ENCODE assay signal across 8 cellular contexts in the genomic region with DNA sequence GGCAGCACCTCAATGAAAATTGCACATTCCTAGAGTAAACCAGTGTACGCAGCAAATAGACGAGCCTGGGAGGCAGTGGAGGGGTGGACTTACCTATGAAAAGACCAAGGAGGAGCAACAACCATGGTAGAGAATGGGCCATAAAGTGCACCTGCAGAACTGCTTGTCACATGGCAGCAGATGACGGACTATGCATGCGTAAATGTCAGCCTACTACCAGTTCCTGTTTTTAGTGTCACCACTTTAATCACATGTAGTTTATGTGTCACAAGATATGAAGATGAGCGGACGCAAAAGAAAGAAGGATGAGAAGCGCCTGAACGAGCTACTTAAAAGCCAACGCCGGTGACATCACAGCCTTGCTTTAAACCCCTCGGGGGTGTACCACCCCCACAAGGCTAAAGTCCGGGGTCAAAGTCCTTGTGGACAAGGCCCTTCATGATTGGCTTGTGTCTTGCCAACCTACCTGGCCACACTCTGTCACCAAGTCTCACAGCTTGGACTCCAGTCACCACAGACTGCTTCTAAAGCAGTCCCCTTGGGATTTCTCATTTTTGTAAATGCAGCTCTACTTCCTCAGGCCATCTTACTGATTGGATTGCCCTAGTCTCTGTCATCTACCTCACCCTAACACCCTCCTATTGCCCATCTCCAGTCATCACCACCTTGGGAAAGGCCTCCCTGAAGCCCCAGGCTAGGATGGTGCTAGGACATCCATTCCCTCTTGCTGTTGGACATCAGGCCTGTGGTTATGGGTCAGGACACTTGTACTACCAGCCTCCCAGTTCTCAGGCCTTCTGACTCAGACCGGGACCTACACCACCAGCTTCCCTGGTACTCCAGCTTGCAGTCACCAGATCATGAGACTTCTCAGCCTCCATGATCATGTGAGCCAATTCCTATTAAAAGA. TPM values are rescaled to one million over a fixed set of nuclear protein-coding genes. Genes with fewer than 3 reads are reported as not detected.
A peak's percentile ranks its signal among the peaks of the same experiment; 100 is the strongest.
DNase-seq lines count a peak whose midpoint lies in the region; ATAC-seq and TF ChIP-seq lines count a peak whose summit lies in the region.

No MANE protein-coding gene starts in this region.

- POLR2A ChIA-PET in Panc1 (lab: Charles Lee), result no interaction called here

- H3K4me1 ChIP-seq in BLaER1 (peaks cover 24% of the 10 kb centered on the region), Panc1 (ENCODE audit: control insufficient read depth, insufficient read depth, low read length) (no peaks in the 10 kb centered on the region), HAP-1 (no peaks in the 10 kb centered on the region), aorta (ENCODE audit: control insufficient read depth in 1 of 2, insufficient read depth in 2 of 2, low read length in 2 of 2) (no peaks in the 10 kb centered on the region)

- no peaks in the 10 kb centered on the region for H3K27me3 ChIP-seq in BLaER1
- H3K27me3 ChIP-seq in Panc1 (ENCODE audit: control insufficient read depth, insufficient read depth, low read length), result 0 out of 2 replicates have a peak, but pooled peaks cover 2% of the 10 kb centered on the region
- no peaks in the 10 kb centered on the region for H3K27me3 ChIP-seq in HAP-1 (ENCODE audit: low read depth)
- no peaks in the 10 kb centered on the region for H3K27me3 ChIP-seq in aorta (ENCODE audit: control insufficient read depth in 1 of 2, insufficient read depth in 2 of 2, low read length in 1 of 2)

- no peak overlapping the region for H3K4me3 ChIP-seq in BLaER1
- no peak overlapping the region for H3K4me3 ChIP-seq in Panc1 (ENCODE audit: low read depth in 2 of 2, low read length in 2 of 2)
- no peak overlapping the region for H3K4me3 ChIP-seq in HAP-1
- H3K4me3 ChIP-seq in aorta (ENCODE audit: low read length in 2 of 2), result no peak overlapping the region

- no peak for TF ChIP-seq CTCF in Panc1 (IDR thresholded peaks at IDR 0.05)

- H4K20me1 ChIP-seq in BLaER1, result no peaks in the 10 kb centered on the region

- no peaks in the 10 kb centered on the region for H3K9me3 ChIP-seq in BLaER1
- H3K9me3 ChIP-seq in Panc1 (ENCODE audit: control insufficient read depth, insufficient read depth, low read depth, low read length), result no peaks in the 10 kb centered on the region
- no peaks in the 10 kb centered on the region for H3K9me3 ChIP-seq in HAP-1
- H3K9me3 ChIP-seq in aorta (ENCODE audit: control insufficient read depth, low read length), result no peaks in the 10 kb centered on the region

- in situ Hi-C loops in Panc1 (cut with HindIII; ENCODE audit: low pct_unique_long_range_greater_than_20kb, low sequenced_read_pairs), result no loop called here
- in situ Hi-C loops in HAP-1 (cut with MboI; ENCODE audit: low sequenced_read_pairs), result no loop called here

- intact Hi-C loops in Panc1 (cut with micrococcal nuclease; ENCODE audit: unreplicated experiment) (no loop called here), aorta (cut with DNase I) (no loop called here)

- DNase-seq in Panc1 (ENCODE audit: low read depth, low spot score) (no peak), HAP-1 (ENCODE audit: low spot score in 2 of 2) (no peak), A172 (ENCODE audit: low spot score) (no peak), aorta (no peak), HT-29 (ENCODE audit: low spot score) (no peak)

- peak; percentile 51 for TF ChIP-seq POLR2A in GM19193 (IDR thresholded peaks at IDR 0.05; ENCODE audit: extremely low read depth, insufficient read depth, insufficient read length)

- no peak overlapping the region for H3K9ac ChIP-seq in BLaER1

- CTCF ChIA-PET in Panc1 (lab: Charles Lee), result interaction anchor here (0.6 kb wide), 1 partner anchor 201 kb away, joined by 7 read pairs; no protein-coding TSS in a partner anchor

- H3K36me3 ChIP-seq in BLaER1 (no peaks in the 10 kb centered on the region), Panc1 (ENCODE audit: control insufficient read depth, insufficient read depth, low read length) (no peaks in the 10 kb centered on the region), HAP-1 (replicated peaks) (no peaks in the 10 kb centered on the region), aorta (ENCODE audit: control insufficient read depth in 1 of 2, insufficient read depth in 2 of 2, low read length in 1 of 2) (no peaks in the 10 kb centered on the region)

- peak overlapping the region; percentile 64 for H3K4me2 ChIP-seq in BLaER1

- peak; percentile 67 for ATAC-seq in HG02973 (IDR thresholded peaks at IDR 0.05; ENCODE audit: unreplicated experiment)
- peak; percentile 51; the same call in 1 of the 2 replicates for ATAC-seq in Panc1
- ATAC-seq in aorta (ENCODE audit: low FRiP score), result no peak

- H3K27ac ChIP-seq in BLaER1 (peak overlapping the region; percentile 62), Panc1 (ENCODE audit: low read length) (no peak overlapping the region), aorta (ENCODE audit: low read depth in 1 of 2, low read length in 2 of 2) (no peak overlapping the region)

- WGBS in aorta, 2 donors, result 90 to 94% methylated on average over 13 of the region's 13 CpGs

- BruUV-seq in Panc1 (replicated peaks; lab: Mats Ljungman, UMichigan), result no TSS peak

RNA-seq across cellular contexts. Expression of a gene that starts 6.0 kb away (rescaled TPM):
- 0.10 TPM for total RNA-seq in Panc1 (2021; ENCODE audit: unreplicated experiment)
- polyA plus RNA-seq in Panc1 (2012; ENCODE audit: insufficient read length), result 0.40 TPM
- not detected in 2 replicates for total RNA-seq in A172 (2014; rRNA removed; shearing (Covaris generic))
- total RNA-seq in aorta, result 1 to 10 TPM in 1 of 2 donors, under 1 TPM in 1; 0.71 to 1.2 TPM
- 1 to 10 TPM in 1 of 2 donors, under 1 TPM in 1; 0.10 to 2.0 TPM for polyA plus RNA-seq in aorta
- not detected in 2 replicates for total RNA-seq in HT-29 (2014; rRNA removed; shearing (Covaris generic))

RNA-seq across cellular contexts. Expression of a gene that starts 50.9 kb away (rescaled TPM):
- total RNA-seq in Panc1 (2021; ENCODE audit: unreplicated experiment) (0.21 TPM), aorta (1 to 10 TPM; 2.5 to 2.9 TPM)
- not detected for polyA plus RNA-seq in Panc1 (2012; ENCODE audit: insufficient read length)
- total RNA-seq in A172 (2014; rRNA removed; shearing (Covaris generic)), result 0.29 and 0.57 TPM in 2 replicates
- 1 to 10 TPM in 1 of 2 donors, not detected in 1; 8.9 TPM for polyA plus RNA-seq in aorta
- total RNA-seq in HT-29 (2014; rRNA removed; shearing (Covaris generic)), result not detected in 2 replicates
